In the genomic region with DNA sequence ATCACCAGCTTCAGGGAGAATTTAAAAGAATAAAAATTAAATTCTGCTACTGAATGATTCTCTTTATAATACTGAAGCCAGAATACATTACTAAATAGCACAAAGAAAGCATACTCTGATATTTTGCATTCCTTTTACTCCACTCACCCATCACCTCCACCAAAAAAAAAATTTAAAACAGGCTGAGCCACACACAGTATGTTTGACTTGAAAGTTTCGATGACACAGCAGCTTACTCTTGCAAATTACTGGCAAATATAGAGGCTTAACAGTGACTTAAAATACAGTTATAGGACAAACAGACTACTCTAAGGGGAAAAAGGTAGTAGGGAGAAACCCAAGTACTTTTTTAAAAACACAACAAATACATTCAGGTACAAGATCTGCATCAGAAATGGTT, we compare ENCODE assay signal across 18 cellular contexts. TPM values are rescaled to one million over a fixed set of nuclear protein-coding genes. Genes with fewer than 3 reads are reported as not detected.
DNase-seq lines count a peak whose midpoint lies in the region; ATAC-seq and TF ChIP-seq lines count a peak whose summit lies in the region.
"Had no signal": no experiment of that assay in that cellular context is flagged by ENCODE, and none has a peak within 500 bp of the region (broad histone marks: within the 10 kb centered on the region; RNA-seq: fewer than 3 reads in every experiment).

No MANE protein-coding gene starts in this region.

- H3K36me3 Mint-ChIP-seq in MCF 10A (ENCODE audit: insufficient read depth, unreplicated experiment): peaks cover 26% of the 10 kb centered on the region
- H3K36me3 Mint-ChIP-seq in stimulated activated naive B cell treated with anti-CD40 and anti-IgM and Interleukin-4, amounts not matched to agents 10 μg/mL and 1 μg/mL and 100 μg/mL, for 72 hours: peaks cover 22 to 27% of the 10 kb centered on the region in 2 donors

- H3K9me3 ChIP-seq in breast epithelium (no peaks in the 10 kb centered on the region), adipocyte (ENCODE audit: control insufficient read depth, low read length) (peaks cover 4% of the 10 kb centered on the region)
- H3K9me3 ChIP-seq: transverse colon had no signal

- no peak for TF ChIP-seq CTCF in MCF 10A (IDR thresholded peaks at IDR 0.05; ENCODE audit: unreplicated experiment)
- TF ChIP-seq CTCF in breast epithelium (IDR thresholded peaks at IDR 0.05): no peak
- no peak for TF ChIP-seq CTCF in fibroblast of pulmonary artery (IDR thresholded peaks at IDR 0.05; ENCODE audit: low read length, missing control alignments)

- peak overlapping the region; percentile 8 for H3K27ac Mint-ChIP-seq in MCF 10A (ENCODE audit: low read depth, unreplicated experiment)
- H3K27ac Mint-ChIP-seq in stimulated activated naive B cell treated with anti-CD40 and anti-IgM and Interleukin-4, amounts not matched to agents 10 μg/mL and 1 μg/mL and 100 μg/mL, for 72 hours: peak overlapping the region; percentile 44

- no peak for TF ChIP-seq POLR2A in breast epithelium (IDR thresholded peaks at IDR 0.05)

- H3K9me3 Mint-ChIP-seq in MCF 10A (ENCODE audit: unreplicated experiment): no peaks in the 10 kb centered on the region
- H3K9me3 Mint-ChIP-seq in stimulated activated naive B cell treated with anti-CD40 and anti-IgM and Interleukin-4, amounts not matched to agents 10 μg/mL and 1 μg/mL and 100 μg/mL, for 72 hours: no peaks in the 10 kb centered on the region

- no peak overlapping the region for H3K27ac ChIP-seq in breast epithelium
- H3K27ac ChIP-seq: coronary artery, parathyroid adenoma, transverse colon had no signal

- intact Hi-C loops in MCF 10A (cut with micrococcal nuclease) (no loop called here), breast epithelium (cut with DNase I; ENCODE audit: low total_unique reads) (no loop called here)

- peaks cover 9% of the 10 kb centered on the region for H3K4me1 Mint-ChIP-seq in MCF 10A (ENCODE audit: insufficient read depth, unreplicated experiment)
- peaks cover 9 to 40% of the 10 kb centered on the region in 2 donors for H3K4me1 Mint-ChIP-seq in stimulated activated naive B cell treated with anti-CD40 and anti-IgM and Interleukin-4, amounts not matched to agents 10 μg/mL and 1 μg/mL and 100 μg/mL, for 72 hours

- POLR2A ChIA-PET in MCF 10A (lab: Yijun Ruan, JAX): interaction anchor here (0.6 to 1.2 kb wide), 2 partner anchors 11 to 26 kb away, joined by 3 to 4 read pairs; no protein-coding TSS in a partner anchor

- no peaks in the 10 kb centered on the region for H3K27me3 Mint-ChIP-seq in MCF 10A (ENCODE audit: insufficient read depth, unreplicated experiment)
- no peaks in the 10 kb centered on the region for H3K27me3 Mint-ChIP-seq in stimulated activated naive B cell treated with anti-CD40 and anti-IgM and Interleukin-4, amounts not matched to agents 10 μg/mL and 1 μg/mL and 100 μg/mL, for 72 hours

- H3K36me3 ChIP-seq in breast epithelium (no peaks in the 10 kb centered on the region), adipocyte (ENCODE audit: control insufficient read depth, insufficient read depth, low read length, severe bottlenecking) (peaks cover 20% of the 10 kb centered on the region)
- H3K36me3 ChIP-seq: transverse colon had no signal

- no TSS peak for BruUV-seq in MCF 10A (replicated peaks; lab: Mats Ljungman, UMichigan)

- no peak for ATAC-seq in stimulated activated naive B cell treated with anti-CD40 and anti-IgM and Interleukin-4, amounts not matched to agents 10 μg/mL and 1 μg/mL and 100 μg/mL, for 72 hours (replicated peaks)
- ATAC-seq in GM18502 (IDR thresholded peaks at IDR 0.05; ENCODE audit: poor library complexity, unreplicated experiment): no peak

- no peaks in the 10 kb centered on the region for H3K4me1 ChIP-seq in breast epithelium
- H3K4me1 ChIP-seq in adipocyte (ENCODE audit: control insufficient read depth, insufficient read depth, low read length): peaks cover 30% of the 10 kb centered on the region
- H3K4me1 ChIP-seq: parathyroid adenoma had no signal

- no peak overlapping the region for H3K4me3 ChIP-seq in breast epithelium
- no peak overlapping the region for H3K4me3 ChIP-seq in adipocyte (ENCODE audit: low read length)
- no peak overlapping the region for H3K4me3 ChIP-seq in fibroblast of pulmonary artery (replicated peaks; ENCODE audit: low read depth, low read length)
- H3K4me3 ChIP-seq: coronary artery, transverse colon had no signal

- DNase-seq in MCF 10A (ENCODE audit: unreplicated experiment) (no peak), breast epithelium (ENCODE audit: low spot score in 2 of 2) (no peak), adipocyte (ENCODE audit: low read depth) (peak; percentile 43), fibroblast of pulmonary artery (ENCODE audit: low read depth) (peak; percentile 13)
- no peak for DNase-seq in stimulated activated naive B cell treated with anti-CD40 and anti-IgM and Interleukin-4, amounts not matched to agents 10 μg/mL and 1 μg/mL and 100 μg/mL, for 72 hours
- DNase-seq in activated CD4-positive, alpha-beta T cell treated with anti-CD3 and anti-CD28 coated beads for 48 hours: no peak
- DNase-seq in NK-92 treated with Interleukin-12 subunit alpha and Interleukin-12 subunit beta, amount 100 ng/mL, for 24 hours (lab: John Stamatoyannopoulos, UW): no peak
- DNase-seq: ACHN; activated CD4-positive, alpha-beta T cell treated with anti-CD3 and anti-CD28 coated beads, Interleukin-2, amount 50 U/mL, for 48 hours; activated gamma-delta T cell; mesendoderm; NCI-H1048; NCI-H345; T-helper 2 cell; transverse colon had no signal

- H3K4me3 Mint-ChIP-seq in MCF 10A (ENCODE audit: unreplicated experiment): no peak overlapping the region
- H3K4me3 Mint-ChIP-seq in stimulated activated naive B cell treated with anti-CD40 and anti-IgM and Interleukin-4, amounts not matched to agents 10 μg/mL and 1 μg/mL and 100 μg/mL, for 72 hours: no peak overlapping the region

- H3K27me3 ChIP-seq in breast epithelium: no peaks in the 10 kb centered on the region
- H3K27me3 ChIP-seq in adipocyte (replicated peaks; ENCODE audit: control insufficient read depth, insufficient read depth, low read length): no peaks in the 10 kb centered on the region
- H3K27me3 ChIP-seq: transverse colon had no signal

- peak overlapping the region; percentile 68 for H3K9ac ChIP-seq in adipocyte (ENCODE audit: low read length)
- H3K9ac ChIP-seq: parathyroid adenoma had no signal

- CTCF ChIA-PET in MCF 10A (lab: Yijun Ruan, JAX): no interaction called here

RNA-seq across cellular contexts. Expression of a gene that starts 39.2 kb away (rescaled TPM):
- total RNA-seq in MCF 10A (2022): 40.8 and 43.6 TPM in 2 replicates
- total RNA-seq in breast epithelium: 10 to 100 TPM; 36.8 to 62.5 (median 51.5) TPM

Comparison
In these comparisons a context has a peak if more than half of its experiments do, and no peak if none do; other contexts are left out.
1. DNase-seq: peak in adipocyte (single experiment) and fibroblast of pulmonary artery (single experiment); none in MCF 10A (single experiment), breast epithelium (0 of 2), stimulated activated naive B cell treated with anti-CD40 and anti-IgM and Interleukin-4, amounts not matched to agents 10 μg/mL and 1 μg/mL and 100 μg/mL, for 72 hours (single experiment), activated CD4-positive, alpha-beta T cell treated with anti-CD3 and anti-CD28 coated beads for 48 hours (single experiment) and NK-92 treated with Interleukin-12 subunit alpha and Interleukin-12 subunit beta, amount 100 ng/mL, for 24 hours (single experiment).